In genomic region chr11:111559791-111560190, GRCh38 we compare ENCODE assay signal across 22 cellular contexts. TPM values are rescaled to one million over a fixed set of nuclear protein-coding genes. Genes with fewer than 3 reads are reported as not detected.
"Had no signal": no experiment of that assay in that cellular context is flagged by ENCODE, and none has a peak within 500 bp of the region (broad histone marks: within the 10 kb centered on the region; RNA-seq: fewer than 3 reads in every experiment).

No MANE protein-coding gene starts in this region.

- H3K27ac ChIP-seq: body of pancreas, epithelial cell of prostate, gastrocnemius medialis, lower lobe of right lung, tibial nerve had no signal

- H3K4me3 ChIP-seq: body of pancreas, gastrocnemius medialis, heart left ventricle, lower lobe of right lung, tibial nerve had no signal

- ATAC-seq: activated naive CD4-positive, alpha-beta T cell treated with anti-CD3 and anti-CD28 coated beads, Interleukin-2, amount 50 U/mL, for 72 hours; activated T-cell treated with anti-CD3 and anti-CD28 coated beads, Interleukin-2, amount 50 U/mL, for 72 hours; body of pancreas; gastrocnemius medialis; lower lobe of right lung; stimulated activated naive B cell treated with anti-CD40 and anti-IgM and Interleukin-4, amounts not matched to agents 10 μg/mL and 1 μg/mL and 100 μg/mL, for 72 hours had no signal

- H3K27me3 ChIP-seq: body of pancreas, gastrocnemius medialis, heart left ventricle, tibial nerve had no signal

- DNase-seq: activated CD4-positive, alpha-beta T cell treated with anti-CD3 and anti-CD28 coated beads, Interleukin-2, amount 10 ng/mL, durations not matched to agents 24 days and 14 days; activated CD4-positive, CD25-positive, alpha-beta regulatory T cell; activated CD8-positive, alpha-beta memory T cell treated with anti-CD3 and anti-CD28 coated beads, Interleukin-2, amount 50 U/mL, for 48 hours; activated gamma-delta T cell; activated T-cell treated with anti-CD3 and anti-CD28 coated beads, Interleukin-2, amount 50 U/mL, for 72 hours; amniotic stem cell; body of pancreas; central memory CD4-positive, alpha-beta T cell; gastrocnemius medialis; heart left ventricle; immature natural killer cell; lower lobe of right lung; midbrain; stimulated activated CD4-positive, alpha-beta T cell treated with anti-CD3 and anti-CD28 coated beads, Interleukin-4, amount 100 ng/mL, for 1 hour; stimulated activated naive B cell treated with anti-CD40 and anti-IgM and Interleukin-4, amounts not matched to agents 10 μg/mL and 1 μg/mL and 100 μg/mL, for 72 hours had no signal

- H3K36me3 ChIP-seq: gastrocnemius medialis had no signal

- H3K9me3 ChIP-seq: body of pancreas, gastrocnemius medialis, heart left ventricle, lower lobe of right lung had no signal

RNA-seq across cellular contexts. Expression of gene HOATZ, which starts 45.2 kb away (rescaled TPM):
- total RNA-seq: activated CD4-positive, alpha-beta T cell treated with anti-CD3 and anti-CD28 coated beads, Interleukin-2, amount 10 ng/mL, durations not matched to agents 24 days and 14 days; activated naive CD4-positive, alpha-beta T cell treated with anti-CD3 and anti-CD28 coated beads, Interleukin-2, amount 50 U/mL, for 72 hours; activated T-cell treated with anti-CD3 and anti-CD28 coated beads, Interleukin-2, amount 50 U/mL, for 72 hours; body of pancreas; gastrocnemius medialis; heart left ventricle; myocyte; posterior vena cava; skeletal muscle tissue; subcutaneous adipose tissue; tibial nerve had no signal
- polyA plus RNA-seq: heart left ventricle, immature natural killer cell had no signal

RNA-seq across cellular contexts. Expression of gene BTG4, which starts 47.6 kb away (rescaled TPM):
- total RNA-seq: activated CD4-positive, alpha-beta T cell treated with anti-CD3 and anti-CD28 coated beads, Interleukin-2, amount 10 ng/mL, durations not matched to agents 24 days and 14 days; body of pancreas; gastrocnemius medialis; heart left ventricle; myocyte; posterior vena cava; skeletal muscle tissue; subcutaneous adipose tissue; tibial nerve had no signal
- polyA plus RNA-seq: heart left ventricle, immature natural killer cell had no signal
